In the genomic region with DNA sequence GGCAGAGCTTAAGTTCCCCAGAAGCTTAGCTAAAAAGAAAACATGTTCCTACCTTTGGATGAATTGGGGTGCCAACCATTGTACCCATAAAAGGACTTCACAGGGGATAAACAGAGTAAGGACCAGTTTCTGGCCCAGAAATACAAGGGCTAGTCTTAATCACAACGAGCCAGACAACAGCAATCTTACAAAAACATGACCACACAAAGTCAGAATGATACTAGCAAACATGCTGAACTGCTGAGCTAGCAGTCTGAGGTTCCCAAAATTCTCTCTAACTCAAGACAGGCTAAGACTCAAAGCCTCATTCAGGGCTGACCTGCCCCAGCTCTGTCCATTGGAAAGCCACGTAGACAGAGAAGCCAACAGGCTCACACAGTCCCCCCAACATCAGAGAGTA, we compare ENCODE assay signal across 13 cellular contexts. TPM values are rescaled to one million over a fixed set of nuclear protein-coding genes. Genes with fewer than 3 reads are reported as not detected.
DNase-seq lines count a peak whose midpoint lies in the region; ATAC-seq and TF ChIP-seq lines count a peak whose summit lies in the region.
"Had no signal": no experiment of that assay in that cellular context is flagged by ENCODE, and none has a peak within 500 bp of the region (broad histone marks: within the 10 kb centered on the region; RNA-seq: fewer than 3 reads in every experiment).

No MANE protein-coding gene starts in this region.

- intact Hi-C loops in testis (cut with DNase I; ENCODE audit: low total_unique reads): no loop called here

- POLR2A ChIA-PET in GM10248 (lab: Yijun Ruan, JAX): interaction anchor here (0.6 kb wide), 1 partner anchor 73 kb away, joined by 5 read pairs; the partner anchor contains the start of gene CXorf66

- no peaks in the 10 kb centered on the region for H3K36me3 ChIP-seq in testis (ENCODE audit: low read depth, missing control alignments)

- DNase-seq in GM10248 (ENCODE audit: extremely low spot score) (peak; percentile 8), testis (no peak), NCI-H2171 treated with DMSO at 0.1 percent for 48 hours (lab: John Stamatoyannopoulos, UW) (no peak), SW 1271 (lab: John Stamatoyannopoulos, UW) (no peak), GOT3 (lab: John Stamatoyannopoulos, UW) (no peak)
- DNase-seq: DMS79 treated with DMSO at 0.1 percent for 48 hours; effector CD4-positive, alpha-beta T cell; Kasumi-1; kidney glomerular epithelial cell; NCI-H2227 treated with DMSO at 0.1 percent for 48 hours had no signal

- H3K4me3 ChIP-seq in testis: no peak overlapping the region

- WGBS in testis, 2 donors: 73 to 80% methylated on average over 2 of the region's 2 CpGs

- H3K27me3 ChIP-seq in testis: no peaks in the 10 kb centered on the region

- TF ChIP-seq POLR2A in testis (IDR thresholded peaks at IDR 0.05): no peak

- peak; percentile 67 for ATAC-seq in GM19328 (IDR thresholded peaks at IDR 0.05; ENCODE audit: unreplicated experiment)
- ATAC-seq in HG02759 (IDR thresholded peaks at IDR 0.05; ENCODE audit: unreplicated experiment): peak; percentile 90
- peak; percentile 78 for ATAC-seq in HG03520 (IDR thresholded peaks at IDR 0.05; ENCODE audit: unreplicated experiment)

- no peaks in the 10 kb centered on the region for H3K9me3 ChIP-seq in testis

- H3K27ac ChIP-seq in testis: no peak overlapping the region

- TF ChIP-seq CTCF in GM10248 (IDR thresholded peaks at IDR 0.05; ENCODE audit: control extremely low read depth, extremely low read depth, low read depth, missing control alignments): no peak
- no peak for TF ChIP-seq CTCF in testis (IDR thresholded peaks at IDR 0.05)

- no peaks in the 10 kb centered on the region for H3K4me1 ChIP-seq in testis

- CTCF ChIA-PET in GM10248 (lab: Yijun Ruan, JAX): interaction anchor here (1.8 kb wide), 1 partner anchor 10 kb away, joined by 4 read pairs; no protein-coding TSS in a partner anchor

RNA-seq across cellular contexts. Expression of gene ATP11C, which starts 40.3 kb away (rescaled TPM):
- 10 to 100 TPM; 33.8 to 36.6 TPM for total RNA-seq in testis
- 15.9 TPM for polyA plus RNA-seq in testis (ENCODE audit: insufficient read depth, low read depth, low replicate concordance)
